Comparison of ENCODE assay signal across 10 cellular contexts in genomic region chr13:95181586-95181985, GRCh38.
DNase-seq lines count a peak whose midpoint lies in the region; ATAC-seq and TF ChIP-seq lines count a peak whose summit lies in the region.
"Had no signal": no experiment of that assay in that cellular context is flagged by ENCODE, and none has a peak within 500 bp of the region (broad histone marks: within the 10 kb centered on the region; RNA-seq: fewer than 3 reads in every experiment).

No MANE protein-coding gene starts in this region.

- ATAC-seq in GM19043 (IDR thresholded peaks at IDR 0.05; ENCODE audit: low read depth, unreplicated experiment), result peak; percentile 85
- ATAC-seq in HG02678 (IDR thresholded peaks at IDR 0.05; ENCODE audit: unreplicated experiment), result peak; percentile 70
- peak; percentile 73 for ATAC-seq in HG03520 (IDR thresholded peaks at IDR 0.05; ENCODE audit: unreplicated experiment)

- DNase-seq in GM10248 (ENCODE audit: extremely low spot score), result peak; percentile 44
- no peak for DNase-seq in NCI-H146 treated with DMSO at 0.1 percent for 48 hours (lab: John Stamatoyannopoulos, UW; ENCODE audit: unreplicated experiment)
- DNase-seq in RPMI8226, result no peak
- no peak for DNase-seq in stimulated activated CD4-positive, alpha-beta T cell treated with anti-CD3 and anti-CD28 coated beads, Interleukin-12 subunit alpha, Interleukin-12 subunit beta, amount 100 ng/mL, for 4 hours
- no peak for DNase-seq in middle frontal gyrus (ENCODE audit: extremely low spot score, low spot score)
- DNase-seq: activated CD4-positive, alpha-beta T cell treated with anti-CD3 and anti-CD28 coated beads, Interleukin-2, amount 10 ng/mL, durations not matched to agents 24 days and 14 days; amniotic stem cell had no signal

- no peak for TF ChIP-seq CTCF in GM10248 (IDR thresholded peaks at IDR 0.05; ENCODE audit: control extremely low read depth, extremely low read depth, low read depth, missing control alignments)

- POLR2A ChIA-PET in GM10248 (lab: Yijun Ruan, JAX), result no interaction called here

- CTCF ChIA-PET in GM10248 (lab: Yijun Ruan, JAX), result interaction anchor here (1.2 to 12.9 kb wide), 14 partner anchors 8 to 224 kb away, joined by 3 to 298 read pairs (median 4); no protein-coding TSS in a partner anchor
